ENCODE assay signal across 9 cellular contexts in the genomic region with DNA sequence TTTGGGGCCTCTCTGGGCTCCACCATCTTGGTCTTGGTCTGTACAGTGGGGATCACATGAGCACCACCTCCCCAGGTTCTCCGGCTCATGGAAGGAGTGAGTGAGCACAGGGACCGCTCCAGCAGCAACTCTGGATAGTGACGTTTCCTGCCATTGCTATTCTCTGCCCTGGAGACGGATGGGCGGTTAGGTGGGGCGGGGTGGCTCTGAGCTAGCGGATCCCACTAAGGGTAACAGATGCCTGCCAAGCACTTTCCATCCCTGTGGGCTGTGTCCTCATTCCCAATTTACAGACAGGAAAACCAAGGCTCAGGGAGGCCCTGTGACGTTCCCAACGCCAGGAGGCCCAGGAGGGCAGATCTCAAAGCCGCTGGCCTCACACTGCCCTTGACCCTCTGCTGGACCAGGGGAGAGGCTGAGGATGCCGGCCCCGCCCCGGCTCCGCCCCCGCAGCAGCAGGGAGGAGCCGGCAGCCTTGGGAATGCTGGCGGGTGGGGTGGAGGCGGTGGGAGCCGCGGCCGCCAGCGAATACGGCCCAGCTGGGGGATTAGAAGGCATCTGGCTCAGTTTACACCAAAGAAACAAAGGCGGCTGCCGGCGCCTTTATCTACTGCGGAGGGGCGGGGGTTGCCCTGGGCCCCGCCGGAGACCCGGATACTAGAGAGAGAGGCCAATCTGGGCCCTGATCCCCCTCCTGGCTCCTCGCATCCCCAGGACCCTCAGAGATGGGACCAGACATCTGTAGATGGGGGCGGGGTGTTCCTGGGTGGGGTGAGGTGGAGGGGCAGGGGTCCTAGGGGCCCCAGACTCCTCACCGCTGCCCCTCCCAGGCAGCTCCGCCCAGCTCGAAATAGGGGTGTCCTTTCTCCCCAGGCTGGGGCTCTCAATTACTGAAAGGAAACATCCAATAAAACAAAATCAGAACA.
A peak's percentile ranks its signal among the peaks of the same experiment; 100 is the strongest.
DNase-seq lines count a peak whose midpoint lies in the region; ATAC-seq and TF ChIP-seq lines count a peak whose summit lies in the region.
"Had no signal": no experiment of that assay in that cellular context is flagged by ENCODE, and none has a peak within 500 bp of the region (broad histone marks: within the 10 kb centered on the region; RNA-seq: fewer than 3 reads in every experiment).

No MANE protein-coding gene starts in this region.

- H3K4me1 Mint-ChIP-seq in CD8-positive, alpha-beta memory T cell = peaks cover 0 to 8% (median 2%) of the 10 kb centered on the region in 3 donors

- POLR2A ChIA-PET in AG04449 (lab: Yijun Ruan, JAX) = interaction anchor here (0.6 to 0.9 kb wide), 3 partner anchors 23 to 448 kb away, joined by 3 read pairs; no protein-coding TSS in a partner anchor
- POLR2A ChIA-PET in CD8-positive, alpha-beta memory T cell (lab: Charles Lee) = no interaction called here

- no peaks in the 10 kb centered on the region for H3K36me3 ChIP-seq in Loucy (ENCODE audit: insufficient read depth, low read length)
- no peaks in the 10 kb centered on the region for H3K36me3 ChIP-seq in ectodermal cell (ENCODE audit: control insufficient read depth, insufficient read depth, low read length)
- no peaks in the 10 kb centered on the region for H3K36me3 ChIP-seq in mesodermal cell (ENCODE audit: control insufficient read depth, insufficient read depth, low read length)
- H3K36me3 ChIP-seq in CD8-positive, alpha-beta memory T cell (ENCODE audit: insufficient read depth, low read length) = no peaks in the 10 kb centered on the region

- H3K36me3 Mint-ChIP-seq in CD8-positive, alpha-beta memory T cell = no peaks in the 10 kb centered on the region
- H3K36me3 Mint-ChIP-seq: naive B cell had no signal

- peaks cover 27 to 33% of the 10 kb centered on the region in 2 donors for H3K27me3 Mint-ChIP-seq in CD8-positive, alpha-beta memory T cell

- H3K79me2 ChIP-seq in Loucy (ENCODE audit: insufficient read depth, low read length) = no peaks in the 10 kb centered on the region

- H3K27ac ChIP-seq in ectodermal cell (ENCODE audit: insufficient read depth, low read depth, low read length, poor library complexity, severe bottlenecking) (peak overlapping the region; percentile 95), mesodermal cell (ENCODE audit: low read depth, low read length, severe bottlenecking) (peak overlapping the region; percentile 92)
- H3K27ac ChIP-seq in CD8-positive, alpha-beta memory T cell (ENCODE audit: low read depth, low read length) = no peak overlapping the region

- peak overlapping the region in 1 of 7 donors; percentile 31 for H3K4me3 Mint-ChIP-seq in CD8-positive, alpha-beta memory T cell

- peak overlapping the region; percentile 65 for H3K4me2 ChIP-seq in Loucy (ENCODE audit: low read depth, low read length, poor library complexity, severe bottlenecking)

- CTCF ChIA-PET in AG04449 (lab: Yijun Ruan, JAX) = interaction anchor here (0.9 to 3.9 kb wide), 2 partner anchors 11 to 19 kb away, joined by 3 to 38 read pairs; no protein-coding TSS in a partner anchor
- CTCF ChIA-PET in CD8-positive, alpha-beta memory T cell (lab: Charles Lee) = no interaction called here

- no peak overlapping the region for H2AFZ ChIP-seq in Loucy (ENCODE audit: low read length)

- H3K4me3 ChIP-seq in AG04449 (ENCODE audit: low read depth, low read length) (peak overlapping the region; percentile 46), Loucy (ENCODE audit: low read length, poor library complexity, severe bottlenecking) (no peak overlapping the region), ectodermal cell (ENCODE audit: insufficient read depth, low read depth, low read length) (peak overlapping the region; percentile 47), mesodermal cell (ENCODE audit: extremely low read depth, insufficient read depth, low read length, poor library complexity, severe bottlenecking) (peak overlapping the region; percentile 31)
- H3K4me3 ChIP-seq in CD8-positive, alpha-beta memory T cell (ENCODE audit: low read length) = no peak overlapping the region

- H4K20me1 ChIP-seq in Loucy (ENCODE audit: insufficient read depth, low read length, poor library complexity, severe bottlenecking) = no peaks in the 10 kb centered on the region

- no peaks in the 10 kb centered on the region for H3F3A ChIP-seq in Loucy (ENCODE audit: low read depth)

- TF ChIP-seq CTCF in AG04449 (IDR thresholded peaks at IDR 0.05; ENCODE audit: insufficient read depth, low read length, missing control alignments) (no peak), Loucy (conservative IDR thresholded peaks at IDR 0.05; ENCODE audit: low read length) (no peak)

- no peaks in the 10 kb centered on the region for H3K9me3 Mint-ChIP-seq in CD8-positive, alpha-beta memory T cell

- H3K27me3 ChIP-seq in Loucy (ENCODE audit: insufficient read depth, low read length, poor library complexity, severe bottlenecking) (no peaks in the 10 kb centered on the region), ectodermal cell (ENCODE audit: control insufficient read depth, insufficient read depth, low read length, poor library complexity, severe bottlenecking) (peaks cover 10% of the 10 kb centered on the region)
- peaks cover 7% of the 10 kb centered on the region for H3K27me3 ChIP-seq in CD8-positive, alpha-beta memory T cell (ENCODE audit: insufficient read depth, low read length, poor library complexity, severe bottlenecking)

- no peaks in the 10 kb centered on the region for H3K9me2 ChIP-seq in Loucy (replicated peaks; ENCODE audit: low read depth, low read length)

- peaks cover 5% of the 10 kb centered on the region for H3K4me1 ChIP-seq in Loucy (ENCODE audit: insufficient read depth, low read length, poor library complexity, severe bottlenecking)
- H3K4me1 ChIP-seq in ectodermal cell (ENCODE audit: control insufficient read depth, insufficient read depth, low read length) = peaks cover 24% of the 10 kb centered on the region
- peaks cover 29% of the 10 kb centered on the region for H3K4me1 ChIP-seq in mesodermal cell (ENCODE audit: control insufficient read depth, insufficient read depth, low read length, poor library complexity, severe bottlenecking)
- no peaks in the 10 kb centered on the region for H3K4me1 ChIP-seq in CD8-positive, alpha-beta memory T cell (ENCODE audit: insufficient read depth, low read length)

- no peak overlapping the region for H3K27ac Mint-ChIP-seq in CD8-positive, alpha-beta memory T cell

- 12% methylated on average over 36 of the region's 36 CpGs for WGBS in ectodermal cell, 2 experiments
- 19 to 26% methylated on average over 21 to 23 of the region's 36 CpGs for WGBS in mesodermal cell (ENCODE audit: insufficient coverage in 2 of 2), 2 experiments

- H3K9me3 ChIP-seq in Loucy (ENCODE audit: insufficient read depth, low read depth, low read length) = no peaks in the 10 kb centered on the region
- no peaks in the 10 kb centered on the region for H3K9me3 ChIP-seq in ectodermal cell (ENCODE audit: control insufficient read depth, low read length)
- no peaks in the 10 kb centered on the region for H3K9me3 ChIP-seq in mesodermal cell (ENCODE audit: control insufficient read depth, low read length)
- no peaks in the 10 kb centered on the region for H3K9me3 ChIP-seq in CD8-positive, alpha-beta memory T cell (ENCODE audit: low read length)

- no peak for ATAC-seq in GM18868 (IDR thresholded peaks at IDR 0.05; ENCODE audit: unreplicated experiment)

- no peak for DNase-seq in AG04449 (ENCODE audit: low read depth, low spot score)
- no peak for DNase-seq in stimulated activated CD4-positive, alpha-beta T cell treated with anti-CD3 and anti-CD28 coated beads, Interleukin-4, amount 100 ng/mL, for 24 hours
- DNase-seq in activated CD4-positive, alpha-beta T cell treated with anti-CD3 and anti-CD28 coated beads, Interleukin-2, amount 50 U/mL, for 1 hour = no peak
- no peak for DNase-seq in CD8-positive, alpha-beta memory T cell
- DNase-seq: naive B cell had no signal

- no peak overlapping the region for H3K9ac ChIP-seq in Loucy (ENCODE audit: low read depth, low read length, poor library complexity, severe bottlenecking)

Comparison
In these comparisons a context has a peak if more than half of its experiments do, and no peak if none do; other contexts are left out.
1. H3K4me3 ChIP-seq: peak in AG04449 (single experiment), ectodermal cell (single experiment) and mesodermal cell (single experiment); none in Loucy (single experiment) and CD8-positive, alpha-beta memory T cell (single experiment).